Comparison of ENCODE assay signal across 27 cellular contexts in genomic region chr20:38896009-38896594, GRCh38. TPM values are rescaled to one million over a fixed set of nuclear protein-coding genes. Genes with fewer than 3 reads are reported as not detected.
DNase-seq lines count a peak whose midpoint lies in the region; ATAC-seq, FAIRE-seq and TF ChIP-seq lines count a peak whose summit lies in the region.
"Had no signal": no experiment of that assay in that cellular context is flagged by ENCODE, and none has a peak within 500 bp of the region (broad histone marks: within the 10 kb centered on the region; RNA-seq: fewer than 3 reads in every experiment).

No MANE protein-coding gene starts in this region.

- no peaks in the 10 kb centered on the region for H3K27me3 Mint-ChIP-seq in T-helper 2 cell treated with Interferon-gamma antibody and Interleukin-4, amounts not matched to agents 5 μg/mL and 100 μg/mL, for 36 hours (ENCODE audit: low read depth)
- H3K27me3 Mint-ChIP-seq in effector memory CD8-positive, alpha-beta T cell, result no peaks in the 10 kb centered on the region
- H3K27me3 Mint-ChIP-seq: T-cell had no signal

- intact Hi-C loops in HepG2 (cut with micrococcal nuclease; ENCODE audit: unreplicated experiment), result loop anchor here (10.0 kb wide), 1 partner anchor 101 kb away; no protein-coding TSS in a partner anchor
- intact Hi-C loops in right lobe of liver (cut with DNase I), result loop anchor here in 1 of 2 donors (10.0 kb wide), 1 partner anchor 241 kb away; no protein-coding TSS in a partner anchor

- no peak overlapping the region for H2AFZ ChIP-seq in HepG2 (ENCODE audit: low read length)

- no peak overlapping the region for H3K9ac ChIP-seq in HepG2 (ENCODE audit: insufficient read depth, low read depth, low read length)

- ATAC-seq in HepG2 (no peak), right lobe of liver (no peak)
- no peak for ATAC-seq in effector memory CD8-positive, alpha-beta T cell (replicated peaks)
- ATAC-seq: esophagus mucosa, heart left ventricle, T-cell had no signal

- H3K79me2 ChIP-seq in HepG2 (ENCODE audit: insufficient read depth, low read length), result no peaks in the 10 kb centered on the region

- TF ChIP-seq POLR2A in HepG2 (IDR thresholded peaks at IDR 0.05; ENCODE audit: insufficient read depth in 1 of 2, low read depth in 2 of 2, low read length in 2 of 2), result no peak
- no peak for TF ChIP-seq POLR2A in right lobe of liver (IDR thresholded peaks at IDR 0.05)
- no peak for TF ChIP-seq POLR2A in suprapubic skin (IDR thresholded peaks at IDR 0.05)

- no peak for TF ChIP-seq RAD21 in HepG2 (CRISPR knock-in tag; IDR thresholded peaks at IDR 0.05)

- no peak for TF ChIP-seq CTCF in HepG2 (CRISPR knock-in tag; IDR thresholded peaks at IDR 0.05)
- TF ChIP-seq CTCF in right lobe of liver (IDR thresholded peaks at IDR 0.05), result no peak
- no peak for TF ChIP-seq CTCF in suprapubic skin (IDR thresholded peaks at IDR 0.05)

- peaks cover 8 to 18% of the 10 kb centered on the region in 2 experiments; a peak in 4 of 5 replicates for H3K27me3 ChIP-seq in HepG2 (ENCODE audit: control insufficient read depth in 1 of 2, insufficient read depth in 2 of 2, low read length in 2 of 2)
- no peaks in the 10 kb centered on the region for H3K27me3 ChIP-seq in right lobe of liver
- H3K27me3 ChIP-seq in suprapubic skin, result peaks cover 3% of the 10 kb centered on the region
- H3K27me3 ChIP-seq: adrenal gland, right atrium auricular region had no signal

- no peak for TF ChIP-seq EP300 in HepG2 (IDR thresholded peaks at IDR 0.05; ENCODE audit: low read depth in 2 of 2, low read length in 2 of 2)
- no peak for TF ChIP-seq EP300 in HepG2 (CRISPR knock-in tag; IDR thresholded peaks at IDR 0.05; ENCODE audit: borderline replicate concordance)
- no peak for TF ChIP-seq EP300 in suprapubic skin (IDR thresholded peaks at IDR 0.05)

- BruUV-seq in HepG2 (replicated peaks; lab: Mats Ljungman, UMichigan), result no TSS peak

- H3K27ac Mint-ChIP-seq in T-helper 2 cell treated with Interferon-gamma antibody and Interleukin-4, amounts not matched to agents 5 μg/mL and 100 μg/mL, for 36 hours, result peak overlapping the region; percentile 76
- peak overlapping the region; percentile 93 to 97 for H3K27ac Mint-ChIP-seq in effector memory CD8-positive, alpha-beta T cell

- in situ Hi-C loops in HepG2 (cut with HindIII; ENCODE audit: extremely low pct_ligation_motif_present, low pct_unique_long_range_greater_than_20kb), result no loop called here

- no peak overlapping the region for H3K4me3 Mint-ChIP-seq in T-helper 2 cell treated with Interferon-gamma antibody and Interleukin-4, amounts not matched to agents 5 μg/mL and 100 μg/mL, for 36 hours
- no peak overlapping the region for H3K4me3 Mint-ChIP-seq in effector memory CD8-positive, alpha-beta T cell
- H3K4me3 Mint-ChIP-seq: T-cell had no signal

- H3K4me1 Mint-ChIP-seq in T-helper 2 cell treated with Interferon-gamma antibody and Interleukin-4, amounts not matched to agents 5 μg/mL and 100 μg/mL, for 36 hours (ENCODE audit: low read depth), result peaks cover 20% of the 10 kb centered on the region
- H3K4me1 Mint-ChIP-seq in effector memory CD8-positive, alpha-beta T cell (ENCODE audit: low read depth in 2 of 2), result peaks cover 22 to 38% of the 10 kb centered on the region in 2 donors

- H3K4me3 ChIP-seq in HepG2 (replicated peaks in 1 of 3; ENCODE audit: insufficient read depth in 1 of 3, low read depth in 2 of 3, low read length in 3 of 3) (no peak overlapping the region), right lobe of liver (no peak overlapping the region), suprapubic skin (no peak overlapping the region)
- H3K4me3 ChIP-seq: adrenal gland, heart left ventricle, right atrium auricular region had no signal

- no peak overlapping the region for H3K27ac ChIP-seq in HepG2 (ENCODE audit: extremely low read length, insufficient read depth, low read length)
- H3K27ac ChIP-seq in right lobe of liver, result no peak overlapping the region
- H3K27ac ChIP-seq in suprapubic skin, result no peak overlapping the region
- H3K27ac ChIP-seq: adrenal gland, C4-2B, heart left ventricle, neutrophil, right atrium auricular region had no signal

- no peak for DNase-seq in T-helper 2 cell treated with Interferon-gamma antibody and Interleukin-4, amounts not matched to agents 5 μg/mL and 100 μg/mL, for 36 hours (ENCODE audit: low spot score)
- no peak for DNase-seq in T-helper 2 cell
- no peak for DNase-seq in HepG2 (ENCODE audit: low spot score)
- no peak for DNase-seq in right lobe of liver
- DNase-seq in effector memory CD8-positive, alpha-beta T cell, result no peak
- DNase-seq in germinal center (ENCODE audit: low spot score), result no peak
- DNase-seq in globus pallidus (ENCODE audit: low spot score), result no peak
- no peak for DNase-seq in suprapubic skin (ENCODE audit: low spot score in 2 of 2)
- DNase-seq: 8988T; activated effector memory CD4-positive, alpha-beta T cell treated with anti-CD3 and anti-CD28 coated beads, Interleukin-2, amount 50 U/mL, for 16 hours; adrenal gland; central memory CD4-positive, alpha-beta T cell; dermis blood vessel endothelial cell; heart left ventricle; Kasumi-1; kidney; NCI-H1417; NCI-H2029; NCI-H526; NK-92 treated with Interleukin-12 subunit alpha and Interleukin-12 subunit beta, amount 100 ng/mL, for 24 hours; stimulated activated CD4-positive, alpha-beta T cell treated with anti-CD3 and anti-CD28 coated beads, Interleukin-1b, Interleukin-23, amount 100 ng/mL, for 48 hours; T-cell; trophoblast cell had no signal

- CTCF ChIA-PET in HepG2 (lab: Yijun Ruan, JAX; ENCODE audit: low intra/inter-chr PET ratio, low total read pairs), result no interaction called here

- POLR2A ChIA-PET in HepG2 (lab: Yijun Ruan, JAX), result interaction anchor here (1.0 to 1.2 kb wide), 2 partner anchors 17 to 66 kb away, joined by 3 to 4 read pairs; partner anchors contain the start of gene DHX35

- no peak overlapping the region for H3K4me2 ChIP-seq in HepG2 (ENCODE audit: low read depth, low read length)

- no peaks in the 10 kb centered on the region for H3K9me3 ChIP-seq in HepG2 (ENCODE audit: low read length)
- H3K9me3 ChIP-seq in right lobe of liver, result no peaks in the 10 kb centered on the region
- H3K9me3 ChIP-seq in suprapubic skin, result no peaks in the 10 kb centered on the region
- H3K9me3 ChIP-seq: adrenal gland, heart left ventricle, neutrophil, right atrium auricular region had no signal

- no peaks in the 10 kb centered on the region for H3K36me3 ChIP-seq in HepG2 (replicated peaks in 1 of 2; ENCODE audit: control insufficient read depth in 1 of 2, insufficient read depth in 2 of 2, low read length in 2 of 2)
- no peaks in the 10 kb centered on the region for H3K36me3 ChIP-seq in right lobe of liver
- no peaks in the 10 kb centered on the region for H3K36me3 ChIP-seq in suprapubic skin
- H3K36me3 ChIP-seq: adrenal gland, neutrophil, right atrium auricular region had no signal

- peaks cover 32% of the 10 kb centered on the region for H3K36me3 Mint-ChIP-seq in T-helper 2 cell treated with Interferon-gamma antibody and Interleukin-4, amounts not matched to agents 5 μg/mL and 100 μg/mL, for 36 hours (ENCODE audit: low read depth)
- H3K36me3 Mint-ChIP-seq in effector memory CD8-positive, alpha-beta T cell (ENCODE audit: insufficient read depth), result peaks cover 61% of the 10 kb centered on the region

- no peak for FAIRE-seq in HepG2 (lab: Jason Lieb, UNC)
- FAIRE-seq: kidney had no signal

- H3K9me3 Mint-ChIP-seq in T-helper 2 cell treated with Interferon-gamma antibody and Interleukin-4, amounts not matched to agents 5 μg/mL and 100 μg/mL, for 36 hours, result no peaks in the 10 kb centered on the region
- no peaks in the 10 kb centered on the region for H3K9me3 Mint-ChIP-seq in effector memory CD8-positive, alpha-beta T cell
- H3K9me3 Mint-ChIP-seq: T-cell had no signal

- no peaks in the 10 kb centered on the region for H4K20me1 ChIP-seq in HepG2 (ENCODE audit: insufficient read depth, low read length)

- peaks cover 10% of the 10 kb centered on the region for H3K4me1 ChIP-seq in HepG2 (ENCODE audit: insufficient read depth, low read length)
- H3K4me1 ChIP-seq in right lobe of liver, result peaks cover 0 to 3% (median 0%) of the 10 kb centered on the region in 4 donors
- H3K4me1 ChIP-seq in suprapubic skin, result peaks cover 13% of the 10 kb centered on the region
- H3K4me1 ChIP-seq: adrenal gland had no signal

TF ChIP-seq in HepG2, 621 proteins besides CTCF, POLR2A, EP300 and RAD21 (continues in another document):
- TF ChIP-seq PCBP2 (optimal IDR thresholded peaks at IDR 0.05; ENCODE audit: low read depth, low read length, poor library complexity, severe bottlenecking), result peak; percentile 90
- no peak for TF ChIP-seq ZSCAN31 (CRISPR knock-in tag; IDR thresholded peaks at IDR 0.05; ENCODE audit: low read depth)
- TF ChIP-seq ZNF230 (CRISPR knock-in tag; IDR thresholded peaks at IDR 0.05), result no peak

RNA-seq across cellular contexts. Expression of gene FAM83D, which starts 30.1 kb away (rescaled TPM):
- total RNA-seq in HepG2 (2016; rRNA removed; fragmentation: Illumina TruSeq; extraction: Trizol), result 64.0 and 76.5 TPM in 2 replicates
- 7.7 and 8.1 TPM in 2 replicates for total RNA-seq in HepG2 (2016; cell fraction: cytosol; rRNA removed; fragmentation: Illumina TruSeq; extraction: Trizol; ENCODE audit: low read depth)
- total RNA-seq in HepG2 (2016; cell fraction: insoluble cytoplasmic fraction; rRNA removed; fragmentation: Illumina TruSeq; extraction: Trizol), result 64.0 and 71.6 TPM in 2 replicates
- 21.2 and 23.0 TPM in 2 replicates for total RNA-seq in HepG2 (2016; cell fraction: membrane; rRNA removed; fragmentation: Illumina TruSeq; extraction: Trizol)
- 31.3 and 37.7 TPM in 2 replicates for total RNA-seq in HepG2 (2016; cell fraction: nucleus; rRNA removed; fragmentation: Illumina TruSeq; extraction: Trizol)
- polyA plus RNA-seq in HepG2 (2011; rRNA removed), result 26.7 and 51.4 TPM in 2 replicates
- polyA plus RNA-seq in HepG2 (2011; cell fraction: cytosol; rRNA removed), result 28.2 and 38.6 TPM in 2 replicates
- 23.7 and 42.3 TPM in 2 replicates for polyA plus RNA-seq in HepG2 (2011; cell fraction: nucleus; rRNA removed)
- 13.4 and 27.1 TPM in 2 replicates for polyA plus RNA-seq in HepG2 (2012)
- 3.9 and 4.0 TPM in 2 replicates for polyA plus RNA-seq in HepG2 (2016; cell fraction: cytosol; fragmentation: Illumina TruSeq; extraction: Trizol; ENCODE audit: low read depth)
- 80.4 and 80.8 TPM in 2 replicates for polyA plus RNA-seq in HepG2 (2016; cell fraction: insoluble cytoplasmic fraction; fragmentation: Illumina TruSeq; extraction: Trizol; ENCODE audit: low read depth)
- 11.5 and 12.2 TPM in 2 replicates for polyA plus RNA-seq in HepG2 (2016; cell fraction: membrane; fragmentation: Illumina TruSeq; extraction: Trizol; ENCODE audit: low read depth)
- polyA plus RNA-seq in HepG2 (2016; cell fraction: nucleus; fragmentation: Illumina TruSeq; extraction: Trizol; ENCODE audit: insufficient read depth, low read depth), result 61.5 and 62.0 TPM in 2 replicates
- 42.3 and 93.4 TPM in 2 replicates for polyA minus RNA-seq in HepG2 (2011; rRNA and poly(A)+ RNA removed; ENCODE audit: low replicate concordance)
- 16.7 and 27.9 TPM in 2 replicates for polyA minus RNA-seq in HepG2 (2011; cell fraction: cytosol; rRNA and poly(A)+ RNA removed)
- 19.5 and 32.3 TPM in 2 replicates for polyA minus RNA-seq in HepG2 (2011; cell fraction: nucleus; rRNA and poly(A)+ RNA removed)
- 1 to 10 TPM in 4 of 6 experiments, under 1 TPM in 2; 0.83 to 3.3 (median 1.7) TPM for total RNA-seq in right lobe of liver
- 10 to 100 TPM in 2 of 4 donors, 1 to 10 TPM in 2; 3.9 to 15.8 (median 11.6) TPM for total RNA-seq in suprapubic skin
